In the genomic region with DNA sequence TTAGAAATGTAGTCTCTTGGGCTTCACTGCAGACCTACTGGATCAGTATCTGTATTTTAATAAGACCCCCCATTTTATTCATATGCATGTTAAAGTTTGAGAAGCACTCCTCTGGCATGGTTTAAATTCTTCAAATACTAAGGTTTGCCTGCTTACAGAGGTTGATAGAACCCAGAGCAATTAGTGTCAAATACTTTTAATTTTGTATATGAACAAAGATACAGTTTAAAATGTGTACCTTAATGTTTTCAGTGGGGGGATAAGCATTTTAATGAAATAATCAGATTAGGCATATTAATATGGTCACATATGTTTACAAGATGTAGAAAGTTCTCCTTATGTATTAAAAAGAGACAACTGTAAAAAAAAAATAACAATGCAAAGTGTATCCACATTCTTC, we compare ENCODE assay signal across 18 cellular contexts. TPM values are rescaled to one million over a fixed set of nuclear protein-coding genes. Genes with fewer than 3 reads are reported as not detected.
DNase-seq lines count a peak whose midpoint lies in the region; ATAC-seq and TF ChIP-seq lines count a peak whose summit lies in the region.
"Had no signal": no experiment of that assay in that cellular context is flagged by ENCODE, and none has a peak within 500 bp of the region (broad histone marks: within the 10 kb centered on the region; RNA-seq: fewer than 3 reads in every experiment).

No MANE protein-coding gene starts in this region.

- no peak overlapping the region for H3K4me3 ChIP-seq in ACC112 (ENCODE audit: low read depth, low read length)
- H3K4me3 ChIP-seq: BLaER1, SK-N-MC had no signal

- no peak overlapping the region for H2AFZ ChIP-seq in ACC112 (ENCODE audit: low read length, unreplicated experiment)

- no peaks in the 10 kb centered on the region for H3K79me2 ChIP-seq in ACC112 (ENCODE audit: control insufficient read depth, insufficient read depth, low read length, unreplicated experiment)

- H3K36me3 ChIP-seq in ACC112 (ENCODE audit: insufficient read depth, low read length), result no peaks in the 10 kb centered on the region
- H3K36me3 ChIP-seq: BLaER1 had no signal

- no peak for ATAC-seq in T-helper 17 cell
- no peak for ATAC-seq in HG02938 (IDR thresholded peaks at IDR 0.05; ENCODE audit: unreplicated experiment)
- no peak for ATAC-seq in naive thymus-derived CD8-positive, alpha-beta T cell

- POLR2A ChIA-PET in naive thymus-derived CD8-positive, alpha-beta T cell (lab: Charles Lee), result no interaction called here

- TF ChIP-seq CTCF in HFFc6 (IDR thresholded peaks at IDR 0.05), result no peak
- no peak for TF ChIP-seq CTCF in mesothelial cell of epicardium (IDR thresholded peaks at IDR 0.05; ENCODE audit: unreplicated experiment)

- H3K4me1 Mint-ChIP-seq in HFFc6 (ENCODE audit: low read depth) (peaks cover 49% of the 10 kb centered on the region), T-helper 17 cell (peaks cover 7% of the 10 kb centered on the region), mesothelial cell of epicardium (peaks cover 27% of the 10 kb centered on the region)
- H3K4me1 Mint-ChIP-seq in activated T-helper 2 cell treated with anti-CD3 and anti-CD28 coated beads, Interferon-gamma antibody, Interleukin-2, Interleukin-4, amounts not matched to agents 10 μg/mL and 5 μg/mL and 100 μg/mL, durations not matched to agents 14 hours and 24 hours and 36 hours (ENCODE audit: low read depth), result peaks cover 31% of the 10 kb centered on the region
- peaks cover 0 to 5% (median 3%) of the 10 kb centered on the region in 4 donors for H3K4me1 Mint-ChIP-seq in naive thymus-derived CD8-positive, alpha-beta T cell

- H3K27ac Mint-ChIP-seq in HFFc6 (peak overlapping the region; percentile 85), T-helper 17 cell (peak overlapping the region; percentile 4), mesothelial cell of epicardium (peak overlapping the region; percentile 84)
- no peak overlapping the region for H3K27ac Mint-ChIP-seq in activated T-helper 2 cell treated with anti-CD3 and anti-CD28 coated beads, Interferon-gamma antibody, Interleukin-2, Interleukin-4, amounts not matched to agents 10 μg/mL and 5 μg/mL and 100 μg/mL, durations not matched to agents 14 hours and 24 hours and 36 hours
- no peak overlapping the region for H3K27ac Mint-ChIP-seq in naive thymus-derived CD8-positive, alpha-beta T cell

- peaks cover 45% of the 10 kb centered on the region for H3K4me1 ChIP-seq in ACC112 (ENCODE audit: control insufficient read depth, insufficient read depth, low read length, unreplicated experiment)
- H3K4me1 ChIP-seq: BLaER1 had no signal

- no peaks in the 10 kb centered on the region for H3K9me3 Mint-ChIP-seq in HFFc6
- no peaks in the 10 kb centered on the region for H3K9me3 Mint-ChIP-seq in mesothelial cell of epicardium
- no peaks in the 10 kb centered on the region for H3K9me3 Mint-ChIP-seq in activated T-helper 2 cell treated with anti-CD3 and anti-CD28 coated beads, Interferon-gamma antibody, Interleukin-2, Interleukin-4, amounts not matched to agents 10 μg/mL and 5 μg/mL and 100 μg/mL, durations not matched to agents 14 hours and 24 hours and 36 hours
- H3K9me3 Mint-ChIP-seq in naive thymus-derived CD8-positive, alpha-beta T cell, result no peaks in the 10 kb centered on the region
- H3K9me3 Mint-ChIP-seq: CD8-positive, alpha-beta memory T cell; H9; IgD-negative memory B cell had no signal

- no peaks in the 10 kb centered on the region for H3K36me3 Mint-ChIP-seq in HFFc6 (ENCODE audit: low read depth)
- peaks cover 3% of the 10 kb centered on the region for H3K36me3 Mint-ChIP-seq in T-helper 17 cell (ENCODE audit: low read depth)
- H3K36me3 Mint-ChIP-seq in mesothelial cell of epicardium, result no peaks in the 10 kb centered on the region
- H3K36me3 Mint-ChIP-seq in activated T-helper 2 cell treated with anti-CD3 and anti-CD28 coated beads, Interferon-gamma antibody, Interleukin-2, Interleukin-4, amounts not matched to agents 10 μg/mL and 5 μg/mL and 100 μg/mL, durations not matched to agents 14 hours and 24 hours and 36 hours (ENCODE audit: low read depth), result no peaks in the 10 kb centered on the region
- H3K36me3 Mint-ChIP-seq in naive thymus-derived CD8-positive, alpha-beta T cell, result no peaks in the 10 kb centered on the region

- H3K27me3 ChIP-seq in ACC112 (ENCODE audit: insufficient read depth, low read length), result no peaks in the 10 kb centered on the region
- H3K27me3 ChIP-seq: BLaER1 had no signal

- H3K27me3 Mint-ChIP-seq in HFFc6 (ENCODE audit: insufficient read depth) (peaks cover 3% of the 10 kb centered on the region), T-helper 17 cell (peaks cover 11% of the 10 kb centered on the region), mesothelial cell of epicardium (ENCODE audit: low read depth) (no peaks in the 10 kb centered on the region)
- peaks cover 2% of the 10 kb centered on the region for H3K27me3 Mint-ChIP-seq in activated T-helper 2 cell treated with anti-CD3 and anti-CD28 coated beads, Interferon-gamma antibody, Interleukin-2, Interleukin-4, amounts not matched to agents 10 μg/mL and 5 μg/mL and 100 μg/mL, durations not matched to agents 14 hours and 24 hours and 36 hours (ENCODE audit: low read depth)
- peaks cover 0 to 5% (median 0%) of the 10 kb centered on the region in 5 donors for H3K27me3 Mint-ChIP-seq in naive thymus-derived CD8-positive, alpha-beta T cell

- intact Hi-C loops in activated T-helper 2 cell treated with anti-CD3 and anti-CD28 coated beads, Interferon-gamma antibody, Interleukin-2, Interleukin-4, amounts not matched to agents 10 μg/mL and 5 μg/mL and 100 μg/mL, durations not matched to agents 14 hours and 24 hours and 36 hours (cut with micrococcal nuclease), result no loop called here

- H3K9me3 ChIP-seq in T-helper 17 cell (ENCODE audit: control insufficient read depth, low read length, poor library complexity, severe bottlenecking), result no peaks in the 10 kb centered on the region
- H3K9me3 ChIP-seq: BLaER1 had no signal

- H3K4me3 Mint-ChIP-seq in HFFc6, result peak overlapping the region; percentile 76
- no peak overlapping the region for H3K4me3 Mint-ChIP-seq in T-helper 17 cell
- H3K4me3 Mint-ChIP-seq in mesothelial cell of epicardium, result no peak overlapping the region
- no peak overlapping the region for H3K4me3 Mint-ChIP-seq in activated T-helper 2 cell treated with anti-CD3 and anti-CD28 coated beads, Interferon-gamma antibody, Interleukin-2, Interleukin-4, amounts not matched to agents 10 μg/mL and 5 μg/mL and 100 μg/mL, durations not matched to agents 14 hours and 24 hours and 36 hours (ENCODE audit: low read depth)
- no peak overlapping the region for H3K4me3 Mint-ChIP-seq in naive thymus-derived CD8-positive, alpha-beta T cell
- H3K4me3 Mint-ChIP-seq: CD8-positive, alpha-beta memory T cell; H9; IgD-negative memory B cell had no signal

- no peak for DNase-seq in HFFc6
- DNase-seq in T-helper 17 cell, result no peak
- DNase-seq in mesothelial cell of epicardium (ENCODE audit: low spot score in 2 of 2, unreplicated experiment in 2 of 2), result no peak
- DNase-seq in activated T-helper 2 cell treated with anti-CD3 and anti-CD28 coated beads, Interferon-gamma antibody, Interleukin-2, Interleukin-4, amounts not matched to agents 10 μg/mL and 5 μg/mL and 100 μg/mL, durations not matched to agents 14 hours and 24 hours and 36 hours (ENCODE audit: low spot score), result no peak
- DNase-seq in naive thymus-derived CD8-positive, alpha-beta T cell, result no peak
- DNase-seq in DMS53 treated with DMSO at 0.1 percent for 48 hours (lab: John Stamatoyannopoulos, UW; ENCODE audit: unreplicated experiment), result no peak
- DNase-seq: 8988T; CD8-positive, alpha-beta memory T cell; NCI-H1105 treated with DMSO at 0.1 percent for 48 hours; NCI-H1694 treated with DMSO at 0.1 percent for 48 hours; NCI-H526 treated with DMSO at 0.1 percent for 48 hours; NK-92 treated with Interleukin-12 subunit alpha and Interleukin-12 subunit beta, amount 100 ng/mL, for 24 hours had no signal

- peak overlapping the region; percentile 83 for H3K27ac ChIP-seq in ACC112 (ENCODE audit: low read depth, low read length)
- H3K27ac ChIP-seq: BLaER1, SK-N-MC had no signal

RNA-seq across cellular contexts. Expression of a gene that starts 40.4 kb away (rescaled TPM):
- 10 to 100 TPM; 45.2 to 55.7 (median 49.6) TPM for total RNA-seq in HFFc6 (2021; fragmentation: NEBNext Ultra II Directional; extraction: Animal tissue kit (Norgen Biotek cat#: 25700))
- total RNA-seq in T-helper 17 cell (10 to 100 TPM; 88.2 to 98.8 TPM), mesothelial cell of epicardium (50.3 to 53.4 TPM (median 52.5 TPM) in 3 replicates)
- total RNA-seq in activated T-helper 2 cell treated with anti-CD3 and anti-CD28 coated beads, Interferon-gamma antibody, Interleukin-2, Interleukin-4, amounts not matched to agents 10 μg/mL and 5 μg/mL and 100 μg/mL, durations not matched to agents 14 hours and 24 hours and 36 hours, result 50.1 and 54.1 TPM in 2 replicates
- 10 to 100 TPM; 48.8 to 53.8 TPM for total RNA-seq in naive thymus-derived CD8-positive, alpha-beta T cell
- 10 to 100 TPM; 29.5 to 41.1 (median 30.0) TPM for polyA plus RNA-seq in naive thymus-derived CD8-positive, alpha-beta T cell

RNA-seq across cellular contexts. Expression of a gene that starts 57.4 kb away (rescaled TPM):
- 10 to 100 TPM; 39.8 to 54.2 (median 44.8) TPM for total RNA-seq in HFFc6 (2021; fragmentation: NEBNext Ultra II Directional; extraction: Animal tissue kit (Norgen Biotek cat#: 25700))
- 10 to 100 TPM; 47.3 to 49.2 TPM for total RNA-seq in T-helper 17 cell
- 99.9 to 103 TPM (median 101 TPM) in 3 replicates for total RNA-seq in mesothelial cell of epicardium
- total RNA-seq in activated T-helper 2 cell treated with anti-CD3 and anti-CD28 coated beads, Interferon-gamma antibody, Interleukin-2, Interleukin-4, amounts not matched to agents 10 μg/mL and 5 μg/mL and 100 μg/mL, durations not matched to agents 14 hours and 24 hours and 36 hours, result 49.3 and 52.3 TPM in 2 replicates
- 10 to 100 TPM; 56.9 to 58.2 TPM for total RNA-seq in naive thymus-derived CD8-positive, alpha-beta T cell
- 10 to 100 TPM; 46.8 to 53.3 (median 47.4) TPM for polyA plus RNA-seq in naive thymus-derived CD8-positive, alpha-beta T cell

Comparison
In these comparisons a context has a peak if more than half of its experiments do, and no peak if none do; other contexts are left out.
1. H3K27ac Mint-ChIP-seq: peak in HFFc6 (single experiment), T-helper 17 cell (single experiment) and mesothelial cell of epicardium (single experiment); none in activated T-helper 2 cell treated with anti-CD3 and anti-CD28 coated beads, Interferon-gamma antibody, Interleukin-2, Interleukin-4, amounts not matched to agents 10 μg/mL and 5 μg/mL and 100 μg/mL, durations not matched to agents 14 hours and 24 hours and 36 hours (single experiment) and naive thymus-derived CD8-positive, alpha-beta T cell (0 of 10).